Comparison of ENCODE assay signal across 8 cellular contexts in genomic region chr10:69629897-69630650, GRCh38. TPM values are rescaled to one million over a fixed set of nuclear protein-coding genes. Genes with fewer than 3 reads are reported as not detected.
DNase-seq lines count a peak whose midpoint lies in the region; ATAC-seq and TF ChIP-seq lines count a peak whose summit lies in the region.

Gene FAM241B, plus strand, starts transcription at chr10:69630247. Its CDS starts 1,497 bp downstream, at chr10:69631744.

- H3K79me2 ChIP-seq in DND-41 (ENCODE audit: insufficient read depth, low read length) = no peaks in the 10 kb centered on the region

- TF ChIP-seq CTCF in DND-41 (IDR thresholded peaks at IDR 0.05; ENCODE audit: borderline replicate concordance, extremely low read depth, low read length, poor library complexity, severe bottlenecking) (peak; percentile 54), ascending aorta (IDR thresholded peaks at IDR 0.05) (peak; percentile 87 to 100 (median 100))

- no peak within 1 kb of the TSS for H2AFZ ChIP-seq in DND-41 (ENCODE audit: low read depth, low read length)

- intact Hi-C loops in ascending aorta (cut with DNase I) = loop anchor here (5.0 kb wide), 1 partner anchor 223 kb away; no protein-coding TSS in a partner anchor

- ATAC-seq in DND-41 (ENCODE audit: insufficient read depth, low read depth) (no peak), GM19395 (IDR thresholded peaks at IDR 0.05; ENCODE audit: unreplicated experiment) (no peak), GM18858 (IDR thresholded peaks at IDR 0.05; ENCODE audit: unreplicated experiment) (no peak)

- H3K9me3 ChIP-seq in DND-41 (ENCODE audit: insufficient read depth, low read length, severe bottlenecking) = no peaks in the 10 kb centered on the region
- H3K9me3 ChIP-seq in ascending aorta = no peaks in the 10 kb centered on the region
- no peaks in the 10 kb centered on the region for H3K9me3 ChIP-seq in iPS-15b (ENCODE audit: control insufficient read depth, insufficient read depth, low read length)

- no peak within 1 kb of the TSS for H3K4me2 ChIP-seq in DND-41 (ENCODE audit: insufficient read depth, low read length)

- no peaks in the 10 kb centered on the region for H3K36me3 ChIP-seq in DND-41 (ENCODE audit: insufficient read depth, low read length)
- peaks cover 0 to 5% of the 10 kb centered on the region in 2 donors for H3K36me3 ChIP-seq in ascending aorta
- H3K36me3 ChIP-seq in iPS-15b (ENCODE audit: control insufficient read depth, insufficient read depth, low read length) = peaks cover 11% of the 10 kb centered on the region

- DNase-seq in DND-41 (no peak), HUDEP-2 (lab: John Stamatoyannopoulos, UW; ENCODE audit: unreplicated experiment in 76 of 76) (peak in 50 of 76 experiments; percentile 7 to 64 (median 37)), T-helper 1 cell (peak; percentile 66 to 77 (median 71)), ascending aorta (ENCODE audit: low spot score in 2 of 2) (peak in 1 of 2 donors; percentile 83)

- H3K4me1 ChIP-seq in DND-41 (ENCODE audit: insufficient read depth, low read length) (no peaks in the 10 kb centered on the region), ascending aorta (peaks cover 3 to 9% of the 10 kb centered on the region in 2 donors), iPS-15b (ENCODE audit: control insufficient read depth, insufficient read depth, low read length) (peaks cover 3% of the 10 kb centered on the region)

- H3K27me3 ChIP-seq in DND-41 (ENCODE audit: insufficient read depth, low read length, poor library complexity) (no peaks in the 10 kb centered on the region), ascending aorta (no peaks in the 10 kb centered on the region), iPS-15b (ENCODE audit: control insufficient read depth, insufficient read depth, low read length) (peaks cover 47% of the 10 kb centered on the region)

- no peak within 1 kb of the TSS for H3K27ac ChIP-seq in DND-41 (ENCODE audit: low read length)
- H3K27ac ChIP-seq in ascending aorta = peak within 1 kb of the TSS; percentile 63 to 67
- H3K27ac ChIP-seq in skin epidermis = peak within 1 kb of the TSS in 8 of 21 experiments; percentile 2 to 77 (median 41)

- H3K4me3 ChIP-seq in DND-41 (ENCODE audit: low read depth in 1 of 2, low read length in 2 of 2) (no peak within 1 kb of the TSS), ascending aorta (peak within 1 kb of the TSS; percentile 65 to 88), iPS-15b (ENCODE audit: low read depth, low read length) (peak within 1 kb of the TSS; percentile 74), skin epidermis (peak within 1 kb of the TSS; percentile 30 to 73 (median 47))

- H3K9ac ChIP-seq in DND-41 (ENCODE audit: low read depth, low read length) (no peak within 1 kb of the TSS), iPS-15b (ENCODE audit: low read depth, low read length) (peak within 1 kb of the TSS; percentile 41)

- no peaks in the 10 kb centered on the region; the same call in 1 of the 2 replicates for H4K20me1 ChIP-seq in DND-41 (ENCODE audit: insufficient read depth, low read length)

RNA-seq across cellular contexts. Expression of gene FAM241B, which starts in this region (rescaled TPM):
- total RNA-seq in ascending aorta = not detected

Comparison
In these comparisons a context has a peak if more than half of its experiments do, and no peak if none do; other contexts are left out.
1. H3K4me3 ChIP-seq: peak in ascending aorta (2 of 2), iPS-15b (single experiment) and skin epidermis (7 of 7); none in DND-41 (0 of 2).